In genomic region chr6:31663961-31664789, GRCh38 we compare ENCODE assay signal across 1 cellular context.
TF ChIP-seq lines count a peak whose summit lies in the region.

No MANE protein-coding gene starts in this region.

TF ChIP-seq in K562, 482 proteins besides CTCF, POLR2A, EP300 and RAD21 (continued from another document and continues in another):
- TF ChIP-seq ARID2 (IDR thresholded peaks at IDR 0.05) (0 out of 2 replicates have a peak, but pooled peaks have one; percentile 68), NCOR1 (IDR thresholded peaks at IDR 0.05) (no peak), HDAC3 (IDR thresholded peaks at IDR 0.05; ENCODE audit: borderline replicate concordance, partially characterized antibody) (no peak), CCAR2 (IDR thresholded peaks at IDR 0.05; ENCODE audit: low read depth, low read length) (no peak), TCFL5 (CRISPR knock-in tag; conservative IDR thresholded peaks at IDR 0.05) (no peak), ZNF263 (CRISPR knock-in tag; IDR thresholded peaks at IDR 0.05; ENCODE audit: borderline replicate concordance) (0 out of 2 replicates have a peak, but pooled peaks have one; percentile 45), HNRNPK (IDR thresholded peaks at IDR 0.05; ENCODE audit: low read depth, low read length, poor library complexity, severe bottlenecking) (no peak), HEY1 (CRISPR knock-in tag; IDR thresholded peaks at IDR 0.05; ENCODE audit: borderline replicate concordance) (no peak), STAG1 (CRISPR knock-in tag; IDR thresholded peaks at IDR 0.05; ENCODE audit: borderline replicate concordance) (no peak), HNRNPH1 (optimal IDR thresholded peaks at IDR 0.05; ENCODE audit: low read depth, low read length) (no peak), PRMT5 (CRISPR knock-in tag; IDR thresholded peaks at IDR 0.05) (no peak), GTF2B (IDR thresholded peaks at IDR 0.05; ENCODE audit: extremely low read depth, insufficient read length) (no peak), ERF (CRISPR knock-in tag; IDR thresholded peaks at IDR 0.05) (0 out of 2 replicates have a peak, but pooled peaks have one; percentile 4), GABPB1 (CRISPR knock-in tag; IDR thresholded peaks at IDR 0.05) (peak; percentile 79), POU5F1 (IDR thresholded peaks at IDR 0.05; ENCODE audit: borderline replicate concordance, low read depth, low read length, partially characterized antibody) (no peak), SREBF2 (CRISPR knock-in tag; IDR thresholded peaks at IDR 0.05) (0 out of 2 replicates have a peak, but pooled peaks have one; percentile 2), ZNF282 (CRISPR knock-in tag; IDR thresholded peaks at IDR 0.05) (no peak), SMARCA4 (IDR thresholded peaks at IDR 0.05) (peak; percentile 96), NKRF (IDR thresholded peaks at IDR 0.05; ENCODE audit: borderline replicate concordance) (peak; percentile 38), KAT8 (IDR thresholded peaks at IDR 0.05; ENCODE audit: low read depth) (no peak), CTBP1 (IDR thresholded peaks at IDR 0.05; ENCODE audit: borderline replicate concordance) (peak; percentile 97), ZBTB7A (IDR thresholded peaks at IDR 0.05; ENCODE audit: borderline replicate concordance, control insufficient read depth, low read depth, low read length) (peak; percentile 82; the same call in 1 of the 2 replicates), CHCHD3 (CRISPR knock-in tag; IDR thresholded peaks at IDR 0.05) (0 out of 2 replicates have a peak, but pooled peaks have one; percentile 24), ELF4 (CRISPR knock-in tag; IDR thresholded peaks at IDR 0.05) (0 out of 2 replicates have a peak, but pooled peaks have one; percentile 10), RBM14 (IDR thresholded peaks at IDR 0.05; ENCODE audit: borderline replicate concordance, insufficient read depth, low read depth, low read length) (no peak), POLR2G (IDR thresholded peaks at IDR 0.05; ENCODE audit: low read depth, low read length) (peak; percentile 91), ZNF75A (CRISPR knock-in tag; IDR thresholded peaks at IDR 0.05) (no peak), ZNF197 (CRISPR knock-in tag; IDR thresholded peaks at IDR 0.05; ENCODE audit: low read depth) (no peak), U2AF1 (optimal IDR thresholded peaks at IDR 0.05; ENCODE audit: low read depth, low read length) (no peak), ZNF41 (CRISPR knock-in tag; conservative IDR thresholded peaks at IDR 0.05) (no peak), FOXP1 (CRISPR knock-in tag; IDR thresholded peaks at IDR 0.05) (no peak), SIX5 (IDR thresholded peaks at IDR 0.05; ENCODE audit: borderline replicate concordance in 1 of 2, insufficient read depth in 1 of 2, low read depth in 1 of 2, low read length in 2 of 2) (no peak), ZSCAN32 (CRISPR knock-in tag; IDR thresholded peaks at IDR 0.05) (peak; percentile 41), CHD1 (IDR thresholded peaks at IDR 0.05; ENCODE audit: low read length) (no peak), ZBTB26 (CRISPR knock-in tag; IDR thresholded peaks at IDR 0.05) (0 out of 2 replicates have a peak, but pooled peaks have one; percentile 10), CSDE1 (IDR thresholded peaks at IDR 0.05) (0 out of 4 replicates have a peak, but pooled peaks of 1 of the 2 experiments have one; percentile 32)
- TF ChIP-seq, protein P1, sequence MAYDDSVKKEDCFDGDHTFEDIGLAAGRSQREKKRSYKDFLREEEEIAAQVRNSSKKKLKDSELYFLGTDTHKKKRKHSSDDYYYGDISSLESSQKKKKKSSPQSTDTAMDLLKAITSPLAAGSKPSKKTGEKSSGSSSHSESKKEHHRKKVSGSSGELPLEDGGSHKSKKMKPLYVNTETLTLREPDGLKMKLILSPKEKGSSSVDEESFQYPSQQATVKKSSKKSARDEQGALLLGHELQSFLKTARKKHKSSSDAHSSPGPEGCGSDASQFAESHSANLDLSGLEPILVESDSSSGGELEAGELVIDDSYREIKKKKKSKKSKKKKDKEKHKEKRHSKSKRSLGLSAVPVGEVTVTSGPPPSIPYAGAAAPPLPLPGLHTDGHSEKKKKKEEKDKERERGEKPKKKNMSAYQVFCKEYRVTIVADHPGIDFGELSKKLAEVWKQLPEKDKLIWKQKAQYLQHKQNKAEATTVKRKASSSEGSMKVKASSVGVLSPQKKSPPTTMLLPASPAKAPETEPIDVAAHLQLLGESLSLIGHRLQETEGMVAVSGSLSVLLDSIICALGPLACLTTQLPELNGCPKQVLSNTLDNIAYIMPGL (CRISPR knock-in tag; IDR thresholded peaks at IDR 0.05), result no peak
- TF ChIP-seq, protein P2, sequence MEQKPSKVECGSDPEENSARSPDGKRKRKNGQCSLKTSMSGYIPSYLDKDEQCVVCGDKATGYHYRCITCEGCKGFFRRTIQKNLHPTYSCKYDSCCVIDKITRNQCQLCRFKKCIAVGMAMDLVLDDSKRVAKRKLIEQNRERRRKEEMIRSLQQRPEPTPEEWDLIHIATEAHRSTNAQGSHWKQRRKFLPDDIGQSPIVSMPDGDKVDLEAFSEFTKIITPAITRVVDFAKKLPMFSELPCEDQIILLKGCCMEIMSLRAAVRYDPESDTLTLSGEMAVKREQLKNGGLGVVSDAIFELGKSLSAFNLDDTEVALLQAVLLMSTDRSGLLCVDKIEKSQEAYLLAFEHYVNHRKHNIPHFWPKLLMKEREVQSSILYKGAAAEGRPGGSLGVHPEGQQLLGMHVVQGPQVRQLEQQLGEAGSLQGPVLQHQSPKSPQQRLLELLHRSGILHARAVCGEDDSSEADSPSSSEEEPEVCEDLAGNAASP (IDR thresholded peaks at IDR 0.05), result no peak
- TF ChIP-seq, protein P3, sequence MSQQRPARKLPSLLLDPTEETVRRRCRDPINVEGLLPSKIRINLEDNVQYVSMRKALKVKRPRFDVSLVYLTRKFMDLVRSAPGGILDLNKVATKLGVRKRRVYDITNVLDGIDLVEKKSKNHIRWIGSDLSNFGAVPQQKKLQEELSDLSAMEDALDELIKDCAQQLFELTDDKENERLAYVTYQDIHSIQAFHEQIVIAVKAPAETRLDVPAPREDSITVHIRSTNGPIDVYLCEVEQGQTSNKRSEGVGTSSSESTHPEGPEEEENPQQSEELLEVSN (IDR thresholded peaks at IDR 0.05; ENCODE audit: borderline replicate concordance in 1 of 2, extremely low read depth in 1 of 2, insufficient read depth in 1 of 2, insufficient read length in 1 of 2, low read depth in 1 of 2, low read length in 1 of 2, poor library complexity in 1 of 2, severe bottlenecking in 1 of 2), result peak; percentile 32 to 79
- TF ChIP-seq, protein P4, sequence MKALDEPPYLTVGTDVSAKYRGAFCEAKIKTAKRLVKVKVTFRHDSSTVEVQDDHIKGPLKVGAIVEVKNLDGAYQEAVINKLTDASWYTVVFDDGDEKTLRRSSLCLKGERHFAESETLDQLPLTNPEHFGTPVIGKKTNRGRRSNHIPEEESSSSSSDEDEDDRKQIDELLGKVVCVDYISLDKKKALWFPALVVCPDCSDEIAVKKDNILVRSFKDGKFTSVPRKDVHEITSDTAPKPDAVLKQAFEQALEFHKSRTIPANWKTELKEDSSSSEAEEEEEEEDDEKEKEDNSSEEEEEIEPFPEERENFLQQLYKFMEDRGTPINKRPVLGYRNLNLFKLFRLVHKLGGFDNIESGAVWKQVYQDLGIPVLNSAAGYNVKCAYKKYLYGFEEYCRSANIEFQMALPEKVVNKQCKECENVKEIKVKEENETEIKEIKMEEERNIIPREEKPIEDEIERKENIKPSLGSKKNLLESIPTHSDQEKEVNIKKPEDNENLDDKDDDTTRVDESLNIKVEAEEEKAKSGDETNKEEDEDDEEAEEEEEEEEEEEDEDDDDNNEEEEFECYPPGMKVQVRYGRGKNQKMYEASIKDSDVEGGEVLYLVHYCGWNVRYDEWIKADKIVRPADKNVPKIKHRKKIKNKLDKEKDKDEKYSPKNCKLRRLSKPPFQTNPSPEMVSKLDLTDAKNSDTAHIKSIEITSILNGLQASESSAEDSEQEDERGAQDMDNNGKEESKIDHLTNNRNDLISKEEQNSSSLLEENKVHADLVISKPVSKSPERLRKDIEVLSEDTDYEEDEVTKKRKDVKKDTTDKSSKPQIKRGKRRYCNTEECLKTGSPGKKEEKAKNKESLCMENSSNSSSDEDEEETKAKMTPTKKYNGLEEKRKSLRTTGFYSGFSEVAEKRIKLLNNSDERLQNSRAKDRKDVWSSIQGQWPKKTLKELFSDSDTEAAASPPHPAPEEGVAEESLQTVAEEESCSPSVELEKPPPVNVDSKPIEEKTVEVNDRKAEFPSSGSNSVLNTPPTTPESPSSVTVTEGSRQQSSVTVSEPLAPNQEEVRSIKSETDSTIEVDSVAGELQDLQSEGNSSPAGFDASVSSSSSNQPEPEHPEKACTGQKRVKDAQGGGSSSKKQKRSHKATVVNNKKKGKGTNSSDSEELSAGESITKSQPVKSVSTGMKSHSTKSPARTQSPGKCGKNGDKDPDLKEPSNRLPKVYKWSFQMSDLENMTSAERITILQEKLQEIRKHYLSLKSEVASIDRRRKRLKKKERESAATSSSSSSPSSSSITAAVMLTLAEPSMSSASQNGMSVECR (CRISPR knock-in tag; IDR thresholded peaks at IDR 0.05), result no peak; the same call in 1 of the 2 replicates
- TF ChIP-seq, protein P5, sequence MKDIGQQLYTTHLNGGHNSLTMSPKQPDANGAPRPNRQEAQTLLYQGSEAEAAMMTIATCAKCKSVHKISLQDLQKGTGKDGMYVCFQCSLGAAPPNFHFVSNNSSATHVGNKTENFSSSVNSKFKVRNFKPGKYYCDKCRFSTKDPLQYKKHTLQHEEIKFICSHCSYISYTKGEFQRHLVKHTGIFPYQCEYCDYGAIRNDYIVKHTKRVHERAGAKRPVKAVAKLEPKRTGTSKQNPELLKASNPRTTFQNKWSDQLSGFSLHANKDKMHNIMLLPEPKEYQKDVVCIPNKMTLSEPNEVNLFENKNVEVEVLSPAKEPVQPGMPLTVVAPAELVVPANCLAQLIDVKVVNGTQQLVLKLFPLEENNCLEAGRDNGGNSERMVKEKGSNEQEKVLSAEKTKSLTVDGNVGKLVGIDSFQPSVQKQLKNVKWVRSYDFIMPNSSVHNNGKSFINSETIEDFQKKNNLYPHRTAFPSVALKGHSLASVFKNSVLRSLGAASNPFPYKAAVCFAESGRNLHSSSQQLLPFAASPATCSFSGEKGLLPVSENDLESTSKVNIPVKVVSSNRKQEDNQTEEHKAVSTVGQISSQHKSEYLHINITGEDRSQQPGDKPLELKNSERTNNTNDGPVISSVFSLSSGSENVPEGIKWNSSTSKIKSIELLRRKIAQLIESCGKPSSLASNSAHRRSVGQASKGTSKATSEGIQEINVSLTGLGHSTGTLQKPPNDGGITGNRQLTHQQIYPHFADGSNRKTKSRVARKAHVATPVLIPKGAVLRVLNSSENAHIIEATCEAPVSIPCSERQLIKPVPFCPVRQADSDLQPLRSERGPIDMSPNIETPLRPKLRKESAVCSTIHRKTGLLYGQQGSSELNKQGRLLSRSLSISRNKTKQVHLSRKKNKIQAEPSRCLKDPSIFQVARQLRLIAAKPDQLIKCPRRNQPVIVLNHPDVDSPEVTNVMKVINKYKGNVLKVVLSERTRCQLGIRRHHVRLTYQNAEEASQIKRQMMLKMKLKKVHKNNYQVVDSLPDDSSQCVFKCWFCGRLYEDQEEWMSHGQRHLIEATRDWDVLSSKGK (CRISPR knock-in tag; IDR thresholded peaks at IDR 0.05), result no peak
- TF ChIP-seq, protein P6, sequence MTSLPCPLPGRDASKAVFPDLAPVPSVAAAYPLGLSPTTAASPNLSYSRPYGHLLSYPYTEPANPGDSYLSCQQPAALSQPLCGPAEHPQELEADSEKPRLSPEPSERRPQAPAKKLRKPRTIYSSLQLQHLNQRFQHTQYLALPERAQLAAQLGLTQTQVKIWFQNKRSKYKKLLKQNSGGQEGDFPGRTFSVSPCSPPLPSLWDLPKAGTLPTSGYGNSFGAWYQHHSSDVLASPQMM (CRISPR knock-in tag; IDR thresholded peaks at IDR 0.05), result no peak
- TF ChIP-seq, protein P7, sequence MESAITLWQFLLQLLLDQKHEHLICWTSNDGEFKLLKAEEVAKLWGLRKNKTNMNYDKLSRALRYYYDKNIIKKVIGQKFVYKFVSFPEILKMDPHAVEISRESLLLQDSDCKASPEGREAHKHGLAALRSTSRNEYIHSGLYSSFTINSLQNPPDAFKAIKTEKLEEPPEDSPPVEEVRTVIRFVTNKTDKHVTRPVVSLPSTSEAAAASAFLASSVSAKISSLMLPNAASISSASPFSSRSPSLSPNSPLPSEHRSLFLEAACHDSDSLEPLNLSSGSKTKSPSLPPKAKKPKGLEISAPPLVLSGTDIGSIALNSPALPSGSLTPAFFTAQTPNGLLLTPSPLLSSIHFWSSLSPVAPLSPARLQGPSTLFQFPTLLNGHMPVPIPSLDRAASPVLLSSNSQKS (CRISPR knock-in tag; IDR thresholded peaks at IDR 0.05), result 0 out of 2 replicates have a peak, but pooled peaks have one; percentile 9
